In the genomic region with DNA sequence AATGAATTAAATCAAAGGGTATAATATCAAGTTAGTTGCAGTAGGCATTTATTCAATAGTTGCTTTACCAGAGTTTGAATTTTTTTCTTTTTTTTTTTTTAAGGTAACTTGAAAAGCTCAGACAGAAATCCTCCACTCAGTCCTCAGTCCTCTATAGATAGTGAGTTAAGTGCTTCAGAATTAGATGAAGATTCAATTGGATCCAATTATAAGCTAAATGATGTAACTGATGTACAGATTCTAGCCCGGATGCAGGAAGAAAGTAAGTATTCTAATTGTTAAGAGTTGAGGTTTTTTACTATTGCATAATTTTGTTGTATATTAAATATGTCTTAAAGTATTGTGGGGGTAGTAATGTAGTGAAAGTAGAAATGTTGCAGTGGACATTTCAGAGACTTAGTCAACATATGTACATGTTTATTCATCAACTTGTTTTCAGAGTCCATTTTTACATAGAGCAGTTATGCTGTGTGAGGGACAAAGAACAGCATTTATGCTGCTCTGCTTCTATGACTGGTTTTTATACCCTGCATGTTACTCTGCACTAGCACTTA, we compare ENCODE assay signal across 20 cellular contexts. TPM values are rescaled to one million over a fixed set of nuclear protein-coding genes. Genes with fewer than 3 reads are reported as not detected.
DNase-seq lines count a peak whose midpoint lies in the region; ATAC-seq and TF ChIP-seq lines count a peak whose summit lies in the region.
"Had no signal": no experiment of that assay in that cellular context is flagged by ENCODE, and none has a peak within 500 bp of the region (broad histone marks: within the 10 kb centered on the region; RNA-seq: fewer than 3 reads in every experiment).

No MANE protein-coding gene starts in this region.

- H3K9me2 ChIP-seq in SK-N-SH: no peaks in the 10 kb centered on the region; the same call in 1 of the 2 replicates

- H3K4me3 ChIP-seq in SK-N-SH (ENCODE audit: low read depth in 2 of 2, low read length in 1 of 2): no peak overlapping the region

- DNase-seq in natural killer cell (no peak), SK-N-SH (peak; percentile 72), pons (ENCODE audit: low spot score) (peak; percentile 29), NCI-H2171 (lab: John Stamatoyannopoulos, UW) (no peak), DMS53 treated with DMSO at 0.1 percent for 48 hours (lab: John Stamatoyannopoulos, UW; ENCODE audit: unreplicated experiment) (no peak), AG08395 (ENCODE audit: low spot score) (no peak)
- DNase-seq in natural killer cell treated with Interleukin-12 subunit alpha and Interleukin-12 subunit beta and Interleukin-15 and Interleukin-18, amount 100 ng/mL, for 72 hours (ENCODE audit: low spot score): no peak
- DNase-seq in effector memory CD8-positive, alpha-beta T cell: no peak
- DNase-seq: CD8-positive, alpha-beta memory T cell; GF-D8; GOT3; HFFc6; MM.1S; NCI-H2081; NCI-H226; NCI-H526 had no signal

- peaks cover 7% of the 10 kb centered on the region for H3K36me3 Mint-ChIP-seq in natural killer cell
- no peaks in the 10 kb centered on the region for H3K36me3 Mint-ChIP-seq in natural killer cell treated with Interleukin-12 subunit alpha and Interleukin-12 subunit beta and Interleukin-15 and Interleukin-18, amount 100 ng/mL, for 72 hours
- peaks cover 32% of the 10 kb centered on the region for H3K36me3 Mint-ChIP-seq in effector memory CD8-positive, alpha-beta T cell (ENCODE audit: insufficient read depth)

- TF ChIP-seq RAD21 in SK-N-SH (IDR thresholded peaks at IDR 0.05; ENCODE audit: low read length): no peak

- H3K9ac ChIP-seq in SK-N-SH: no peak overlapping the region
- H3K9ac ChIP-seq: KMS-11 had no signal

- H3K36me3 ChIP-seq in SK-N-SH (replicated peaks in 1 of 2; ENCODE audit: control insufficient read depth in 1 of 2, insufficient read depth in 2 of 2, low read length in 1 of 2): peaks cover 25 to 45% of the 10 kb centered on the region in 2 experiments

- H3K9me3 ChIP-seq in SK-N-SH: no peaks in the 10 kb centered on the region

- H4K20me1 ChIP-seq in SK-N-SH (ENCODE audit: insufficient read depth): peaks cover 11% of the 10 kb centered on the region

- H3K27me3 ChIP-seq in SK-N-SH (ENCODE audit: insufficient read depth): no peaks in the 10 kb centered on the region

- no peaks in the 10 kb centered on the region for H3K27me3 Mint-ChIP-seq in natural killer cell (ENCODE audit: low read depth in 2 of 2)
- H3K27me3 Mint-ChIP-seq in natural killer cell treated with Interleukin-12 subunit alpha and Interleukin-12 subunit beta and Interleukin-15 and Interleukin-18, amount 100 ng/mL, for 72 hours: no peaks in the 10 kb centered on the region
- H3K27me3 Mint-ChIP-seq in effector memory CD8-positive, alpha-beta T cell: no peaks in the 10 kb centered on the region
- H3K27me3 Mint-ChIP-seq: B cell; CD8-positive, alpha-beta memory T cell had no signal

- no peaks in the 10 kb centered on the region for H3K9me3 Mint-ChIP-seq in natural killer cell
- H3K9me3 Mint-ChIP-seq in natural killer cell treated with Interleukin-12 subunit alpha and Interleukin-12 subunit beta and Interleukin-15 and Interleukin-18, amount 100 ng/mL, for 72 hours: no peaks in the 10 kb centered on the region
- no peaks in the 10 kb centered on the region for H3K9me3 Mint-ChIP-seq in effector memory CD8-positive, alpha-beta T cell
- H3K9me3 Mint-ChIP-seq: CD8-positive, alpha-beta memory T cell; HFFc6 had no signal

- POLR2A ChIA-PET in SK-N-SH (lab: Yijun Ruan, JAX): no interaction called here

- no peak overlapping the region for H3K4me3 Mint-ChIP-seq in natural killer cell
- no peak overlapping the region for H3K4me3 Mint-ChIP-seq in natural killer cell treated with Interleukin-12 subunit alpha and Interleukin-12 subunit beta and Interleukin-15 and Interleukin-18, amount 100 ng/mL, for 72 hours
- no peak overlapping the region for H3K4me3 Mint-ChIP-seq in effector memory CD8-positive, alpha-beta T cell
- H3K4me3 Mint-ChIP-seq: B cell; CD8-positive, alpha-beta memory T cell; HFFc6 had no signal

- peaks cover 50% of the 10 kb centered on the region for H3K79me2 ChIP-seq in SK-N-SH (ENCODE audit: insufficient read depth)

- H3K27ac Mint-ChIP-seq in natural killer cell: peak overlapping the region; percentile 17 to 25
- peak overlapping the region in 1 of 2 donors; percentile 0 for H3K27ac Mint-ChIP-seq in natural killer cell treated with Interleukin-12 subunit alpha and Interleukin-12 subunit beta and Interleukin-15 and Interleukin-18, amount 100 ng/mL, for 72 hours
- peak overlapping the region; percentile 33 to 59 for H3K27ac Mint-ChIP-seq in effector memory CD8-positive, alpha-beta T cell
- H3K27ac Mint-ChIP-seq: B cell, HFFc6 had no signal

- H3F3A ChIP-seq in SK-N-SH (replicated peaks; ENCODE audit: insufficient read depth): peaks cover 25% of the 10 kb centered on the region

- peaks cover 34 to 41% of the 10 kb centered on the region in 2 donors for H3K4me1 Mint-ChIP-seq in natural killer cell
- H3K4me1 Mint-ChIP-seq in natural killer cell treated with Interleukin-12 subunit alpha and Interleukin-12 subunit beta and Interleukin-15 and Interleukin-18, amount 100 ng/mL, for 72 hours (ENCODE audit: low read depth in 2 of 2): peaks cover 19 to 32% of the 10 kb centered on the region in 2 donors
- H3K4me1 Mint-ChIP-seq in effector memory CD8-positive, alpha-beta T cell (ENCODE audit: low read depth in 2 of 2): peaks cover 4 to 11% of the 10 kb centered on the region in 2 donors

- peak overlapping the region in 1 of 2 experiments; percentile 80; a peak in 3 of 4 replicates for H3K27ac ChIP-seq in SK-N-SH (ENCODE audit: low read depth in 2 of 2, low read length in 1 of 2)
- H3K27ac ChIP-seq: HL-60, KMS-11 had no signal

- H2AFZ ChIP-seq in SK-N-SH (ENCODE audit: low read depth): no peak overlapping the region

- TF ChIP-seq CTCF in natural killer cell (IDR thresholded peaks at IDR 0.05): no peak
- no peak for TF ChIP-seq CTCF in SK-N-SH (IDR thresholded peaks at IDR 0.05)

- 8% methylated on average over 1 of the region's 1 CpG for WGBS in SK-N-SH (ENCODE audit: low lambda C conversion rate)

- H3K4me1 ChIP-seq in SK-N-SH (ENCODE audit: control insufficient read depth in 1 of 2, insufficient read depth in 2 of 2, low read depth in 1 of 2, low read length in 1 of 2): peaks cover 27% of the 10 kb centered on the region in 2 experiments; a peak in 3 of 4 replicates

- intact Hi-C loops in natural killer cell (cut with micrococcal nuclease): no loop called here

- H3K4me2 ChIP-seq in SK-N-SH: no peak overlapping the region
- H3K4me2 ChIP-seq: KMS-11 had no signal

- TF ChIP-seq EP300 in SK-N-SH (IDR thresholded peaks at IDR 0.05; ENCODE audit: borderline replicate concordance in 1 of 2, low read depth in 1 of 2, low read length in 1 of 2): peak in 1 of 2 experiments; percentile 47; a peak in 1 of 4 replicates

- no peak for ATAC-seq in natural killer cell
- no peak for ATAC-seq in natural killer cell treated with Interleukin-12 subunit alpha and Interleukin-12 subunit beta and Interleukin-15 and Interleukin-18, amount 100 ng/mL, for 72 hours
- no peak for ATAC-seq in effector memory CD8-positive, alpha-beta T cell (replicated peaks)
- ATAC-seq: Right ventricle myocardium inferior had no signal

- CTCF ChIA-PET in SK-N-SH (lab: Yijun Ruan, JAX): no interaction called here

TF ChIP-seq in SK-N-SH, 30 proteins besides CTCF, POLR2A, EP300 and RAD21:
- TF ChIP-seq RFX5 (IDR thresholded peaks at IDR 0.05; ENCODE audit: low read length) (no peak), GATA2 (CRISPR knock-in tag; IDR thresholded peaks at IDR 0.05) (peak; percentile 29; the same call in 1 of the 2 replicates), YY1 (IDR thresholded peaks at IDR 0.05; ENCODE audit: low read depth) (no peak), EZH2phosphoT487 (IDR thresholded peaks at IDR 0.05; ENCODE audit: borderline replicate concordance, low read depth) (no peak), POLR2AphosphoS5 (IDR thresholded peaks at IDR 0.05; ENCODE audit: low read depth, low read length) (no peak), NFIC (IDR thresholded peaks at IDR 0.05; ENCODE audit: borderline replicate concordance) (no peak)
- TF ChIP-seq, protein P1, sequence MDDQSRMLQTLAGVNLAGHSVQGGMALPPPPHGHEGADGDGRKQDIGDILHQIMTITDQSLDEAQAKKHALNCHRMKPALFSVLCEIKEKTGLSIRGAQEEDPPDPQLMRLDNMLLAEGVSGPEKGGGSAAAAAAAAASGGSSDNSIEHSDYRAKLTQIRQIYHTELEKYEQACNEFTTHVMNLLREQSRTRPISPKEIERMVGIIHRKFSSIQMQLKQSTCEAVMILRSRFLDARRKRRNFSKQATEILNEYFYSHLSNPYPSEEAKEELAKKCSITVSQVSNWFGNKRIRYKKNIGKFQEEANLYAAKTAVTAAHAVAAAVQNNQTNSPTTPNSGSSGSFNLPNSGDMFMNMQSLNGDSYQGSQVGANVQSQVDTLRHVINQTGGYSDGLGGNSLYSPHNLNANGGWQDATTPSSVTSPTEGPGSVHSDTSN (IDR thresholded peaks at IDR 0.05): no peak
TF ChIP-seq in SK-N-SH: peak in this region for 1.

RNA-seq across cellular contexts. Expression of a gene that starts 38.3 kb away (rescaled TPM):
- total RNA-seq in natural killer cell: 100 to 1,000 TPM in 1 of 3 donors, 10 to 100 TPM in 2; 76.9 to 103 (median 98.5) TPM
- 10 to 100 TPM; 42.4 to 89.3 TPM for total RNA-seq in natural killer cell treated with Interleukin-12 subunit alpha and Interleukin-12 subunit beta and Interleukin-15 and Interleukin-18, amount 100 ng/mL, for 72 hours
- 16.2 and 17.0 TPM in 2 replicates for polyA plus RNA-seq in SK-N-SH (2012; rRNA removed)
- polyA plus RNA-seq in SK-N-SH (2012; cell fraction: cytosol; rRNA removed): 22.6 and 25.7 TPM in 2 replicates
- polyA plus RNA-seq in SK-N-SH (2012; cell fraction: nucleus; rRNA removed): 11.0 and 21.0 TPM in 2 replicates

Comparison
In these comparisons a context has a peak if more than half of its experiments do, and no peak if none do; other contexts are left out.
1. DNase-seq: peak in SK-N-SH (single experiment) and pons (single experiment); none in natural killer cell (single experiment), natural killer cell treated with Interleukin-12 subunit alpha and Interleukin-12 subunit beta and Interleukin-15 and Interleukin-18, amount 100 ng/mL, for 72 hours (single experiment), effector memory CD8-positive, alpha-beta T cell (0 of 3), NCI-H2171 (single experiment), DMS53 treated with DMSO at 0.1 percent for 48 hours (single experiment) and AG08395 (single experiment).